Comparison of ENCODE assay signal across 8 cellular contexts in genomic region chr17:48106802-48107136, GRCh38. TPM values are rescaled to one million over a fixed set of nuclear protein-coding genes. Genes with fewer than 3 reads are reported as not detected.
DNase-seq lines count a peak whose midpoint lies in the region; ATAC-seq, FAIRE-seq and TF ChIP-seq lines count a peak whose summit lies in the region.

No MANE protein-coding gene starts in this region.

- peak overlapping the region; percentile 64 to 98 for H3K9ac ChIP-seq in colonic mucosa (ENCODE audit: low read depth in 2 of 2, low read length in 2 of 2)

- H3K4me1 Mint-ChIP-seq in naive thymus-derived CD4-positive, alpha-beta T cell: peaks cover 38 to 68% (median 61%) of the 10 kb centered on the region in 7 donors

- CTCF ChIA-PET in AG04449 (lab: Yijun Ruan, JAX): interaction anchor here (0.9 to 4.3 kb wide), 7 partner anchors 10 to 128 kb away, joined by 3 to 48 read pairs (median 6); no protein-coding TSS in a partner anchor
- CTCF ChIA-PET in naive thymus-derived CD4-positive, alpha-beta T cell (lab: Charles Lee): interaction anchor here (1.2 to 2.2 kb wide), 4 partner anchors 9 to 82 kb away, joined by 3 to 7 read pairs (median 4); no protein-coding TSS in a partner anchor

- intact Hi-C loops in colonic mucosa (cut with DNase I): no loop called here
- intact Hi-C loops in naive thymus-derived CD4-positive, alpha-beta T cell (cut with micrococcal nuclease): loop anchor here (1.0 to 10.0 kb wide), 8 partner anchors 58 to 1088 kb away; partner anchors contain the start of genes NFE2L1 (in 2 of the 2), ATP5MC1 (in 1 of the 2), CALCOCO2 (in 1 of the 2) and CDK5RAP3 (in 1 of the 2)

- TF ChIP-seq CTCF in AG04449 (IDR thresholded peaks at IDR 0.05; ENCODE audit: insufficient read depth, low read length, missing control alignments) (no peak), LNCaP clone FGC (IDR thresholded peaks at IDR 0.05; ENCODE audit: control insufficient read depth, extremely low read depth, insufficient read depth) (no peak), colonic mucosa (IDR thresholded peaks at IDR 0.05) (no peak)

- no peaks in the 10 kb centered on the region for H3K9me3 ChIP-seq in colonic mucosa
- H3K9me3 ChIP-seq in naive thymus-derived CD4-positive, alpha-beta T cell (ENCODE audit: control insufficient read depth in 2 of 3, low read length in 3 of 3): no peaks in the 10 kb centered on the region

- peak overlapping the region; percentile 1 to 96 (median 93) for H3K27ac Mint-ChIP-seq in naive thymus-derived CD4-positive, alpha-beta T cell

- POLR2A ChIA-PET in AG04449 (lab: Yijun Ruan, JAX): interaction anchor here (0.6 to 2.0 kb wide), 2 partner anchors 81 to 89 kb away, joined by 3 to 10 read pairs; no protein-coding TSS in a partner anchor
- POLR2A ChIA-PET in naive thymus-derived CD4-positive, alpha-beta T cell (lab: Charles Lee): interaction anchor here (0.6 to 1.7 kb wide), 8 partner anchors 9 to 785 kb away, joined by 3 to 6 read pairs (median 4); partner anchors contain the start of genes ATP5MC1 and PNPO

- peaks cover 7% of the 10 kb centered on the region for H3K4me1 ChIP-seq in colonic mucosa
- H3K4me1 ChIP-seq in naive thymus-derived CD4-positive, alpha-beta T cell (ENCODE audit: control insufficient read depth in 2 of 2, insufficient read depth in 2 of 2, low read length in 2 of 2): peaks cover 12 to 18% of the 10 kb centered on the region in 2 donors

- no peaks in the 10 kb centered on the region for H3K36me3 ChIP-seq in colonic mucosa
- peaks cover 0 to 7% (median 0%) of the 10 kb centered on the region in 3 experiments for H3K36me3 ChIP-seq in naive thymus-derived CD4-positive, alpha-beta T cell (ENCODE audit: control insufficient read depth in 2 of 3, insufficient read depth in 3 of 3, low read length in 3 of 3)

- ATAC-seq in naive thymus-derived CD4-positive, alpha-beta T cell: no peak

- peak overlapping the region; percentile 98 for H3K27ac ChIP-seq in colonic mucosa
- H3K27ac ChIP-seq in naive thymus-derived CD4-positive, alpha-beta T cell (ENCODE audit: low read depth, low read length): peak overlapping the region; percentile 89

- no peak for FAIRE-seq in GM19239 (lab: Jason Lieb, UNC)

- H3K9me3 Mint-ChIP-seq in naive thymus-derived CD4-positive, alpha-beta T cell: peaks cover 0 to 8% (median 0%) of the 10 kb centered on the region in 11 donors

- peaks cover 0 to 20% (median 0%) of the 10 kb centered on the region in 5 donors for H3K36me3 Mint-ChIP-seq in naive thymus-derived CD4-positive, alpha-beta T cell

- no peaks in the 10 kb centered on the region for H3K27me3 ChIP-seq in colonic mucosa
- no peaks in the 10 kb centered on the region for H3K27me3 ChIP-seq in naive thymus-derived CD4-positive, alpha-beta T cell (ENCODE audit: control insufficient read depth in 2 of 2, insufficient read depth in 2 of 2, low read length in 2 of 2)

- H3K4me3 Mint-ChIP-seq in naive thymus-derived CD4-positive, alpha-beta T cell: peak overlapping the region; percentile 92 to 99 (median 96)

- no peaks in the 10 kb centered on the region for H3K27me3 Mint-ChIP-seq in naive thymus-derived CD4-positive, alpha-beta T cell

- H3K4me3 ChIP-seq in AG04449 (ENCODE audit: low read depth, low read length) (peak overlapping the region; percentile 97), LNCaP clone FGC (ENCODE audit: low read depth, low read length) (peak overlapping the region; percentile 80), colonic mucosa (peak overlapping the region; percentile 85)
- peak overlapping the region; percentile 97 for H3K4me3 ChIP-seq in naive thymus-derived CD4-positive, alpha-beta T cell (ENCODE audit: low read length)

- DNase-seq in AG04449 (ENCODE audit: low read depth, low spot score) (no peak), LNCaP clone FGC (ENCODE audit: low read depth) (no peak), colonic mucosa (peak; percentile 28), retina (no peak), NCI-H1417 treated with DMSO at 0.1 percent for 48 hours (lab: John Stamatoyannopoulos, UW) (no peak), epidermal melanocyte (ENCODE audit: insufficient read length, low spot score) (no peak), GM19239 (ENCODE audit: insufficient read length, low spot score) (no peak)
- DNase-seq in naive thymus-derived CD4-positive, alpha-beta T cell: no peak

RNA-seq across cellular contexts. Expression of gene SNX11, which starts 0.8 kb away (rescaled TPM):
- 10 to 100 TPM; 18.7 to 24.4 TPM for total RNA-seq in colonic mucosa
- total RNA-seq in naive thymus-derived CD4-positive, alpha-beta T cell: 10 to 100 TPM; 12.3 to 35.1 (median 16.7) TPM
- polyA plus RNA-seq in naive thymus-derived CD4-positive, alpha-beta T cell: 10 to 100 TPM; 16.8 to 21.1 TPM

RNA-seq across cellular contexts. Expression of gene CBX1, which starts 5.5 kb away (rescaled TPM):
- 10 to 100 TPM; 32.3 to 53.0 TPM for total RNA-seq in colonic mucosa
- 10 to 100 TPM; 16.4 to 56.7 (median 33.5) TPM for total RNA-seq in naive thymus-derived CD4-positive, alpha-beta T cell
- 10 to 100 TPM; 22.8 to 26.1 TPM for polyA plus RNA-seq in naive thymus-derived CD4-positive, alpha-beta T cell

RNA-seq across cellular contexts. Expression of gene NFE2L1, which starts 58.6 kb away (rescaled TPM):
- 100 to 1,000 TPM; 158 to 264 TPM for total RNA-seq in colonic mucosa
- total RNA-seq in naive thymus-derived CD4-positive, alpha-beta T cell: 10 to 100 TPM; 34.7 to 65.2 (median 49.2) TPM
- polyA plus RNA-seq in naive thymus-derived CD4-positive, alpha-beta T cell: 10 to 100 TPM in 1 of 2 donors, 1 to 10 TPM in 1; 8.7 to 15.8 TPM
